In genomic region chr6:54916858-54917257, GRCh38 we compare ENCODE assay signal across 16 cellular contexts.
DNase-seq lines count a peak whose midpoint lies in the region; ATAC-seq and TF ChIP-seq lines count a peak whose summit lies in the region.
"Had no signal": no experiment of that assay in that cellular context is flagged by ENCODE, and none has a peak within 500 bp of the region (broad histone marks: within the 10 kb centered on the region; RNA-seq: fewer than 3 reads in every experiment).

No MANE protein-coding gene starts in this region.

- ATAC-seq in RWPE2 (ENCODE audit: low read depth) (peak; percentile 99), mucosa of descending colon (peak; percentile 99)
- ATAC-seq: left cardiac atrium had no signal

- H3K9me3 ChIP-seq in RWPE2 (ENCODE audit: severe bottlenecking) (no peaks in the 10 kb centered on the region), mucosa of descending colon (no peaks in the 10 kb centered on the region)
- H3K9me3 ChIP-seq: ascending aorta, esophagus muscularis mucosa, stomach had no signal

- H3K27ac ChIP-seq in RWPE2 (ENCODE audit: poor library complexity, severe bottlenecking): peak overlapping the region; percentile 64
- H3K27ac ChIP-seq: ascending aorta, esophagus muscularis mucosa, parathyroid adenoma, stomach had no signal

- no peaks in the 10 kb centered on the region for H3K27me3 ChIP-seq in RWPE2 (ENCODE audit: insufficient read depth, poor library complexity, severe bottlenecking)
- H3K27me3 ChIP-seq: ascending aorta, esophagus muscularis mucosa, stomach had no signal

- no peaks in the 10 kb centered on the region; the same call in 1 of the 2 replicates for H3K36me3 ChIP-seq in RWPE2 (ENCODE audit: low read depth)
- H3K36me3 ChIP-seq in mucosa of descending colon (ENCODE audit: low read depth): no peaks in the 10 kb centered on the region
- H3K36me3 ChIP-seq: ascending aorta, esophagus muscularis mucosa, stomach had no signal

- intact Hi-C loops in mucosa of descending colon (cut with DNase I, micrococcal nuclease): no loop called here

- no peak overlapping the region for H3K4me3 ChIP-seq in RWPE2 (ENCODE audit: severe bottlenecking)
- no peak overlapping the region for H3K4me3 ChIP-seq in mucosa of descending colon
- H3K4me3 ChIP-seq: ascending aorta, esophagus muscularis mucosa, stomach had no signal

- TF ChIP-seq CTCF in RWPE2 (IDR thresholded peaks at IDR 0.05; ENCODE audit: poor library complexity, severe bottlenecking) (no peak), mucosa of descending colon (IDR thresholded peaks at IDR 0.05) (no peak)

- DNase-seq in EH (ENCODE audit: low read depth) (peak; percentile 18), HT1080 (ENCODE audit: low read depth) (peak; percentile 73), RWPE2 (ENCODE audit: low spot score) (no peak), mucosa of descending colon (no peak), cerebellar cortex (ENCODE audit: low spot score) (no peak), NCI-H146 treated with DMSO at 0.1 percent for 48 hours (lab: John Stamatoyannopoulos, UW; ENCODE audit: unreplicated experiment) (no peak), NCI-H1694 (lab: John Stamatoyannopoulos, UW) (no peak), NCI-H2107 treated with DMSO at 0.1 percent for 48 hours (lab: John Stamatoyannopoulos, UW; ENCODE audit: unreplicated experiment) (no peak)
- DNase-seq: activated B cell treated with CpG ODN at 0.5 μM for 24 hours; CD4-positive, CD25-positive, alpha-beta regulatory T cell; left cardiac atrium; MV-4-11; stomach had no signal

- H3K4me1 ChIP-seq in RWPE2 (ENCODE audit: insufficient read depth, poor library complexity, severe bottlenecking) (peaks cover 40% of the 10 kb centered on the region), mucosa of descending colon (ENCODE audit: low read depth) (peaks cover 3% of the 10 kb centered on the region)
- H3K4me1 ChIP-seq: ascending aorta, esophagus muscularis mucosa, parathyroid adenoma, stomach had no signal

Comparison
In these comparisons a context has a peak if more than half of its experiments do, and no peak if none do; other contexts are left out.
1. DNase-seq: peak in EH (single experiment) and HT1080 (single experiment); none in RWPE2 (single experiment), mucosa of descending colon (0 of 3), cerebellar cortex (single experiment), NCI-H146 treated with DMSO at 0.1 percent for 48 hours (single experiment), NCI-H1694 (single experiment) and NCI-H2107 treated with DMSO at 0.1 percent for 48 hours (single experiment).